In genomic region chrX:37608156-37608555, GRCh38 we compare ENCODE assay signal across 28 cellular contexts. TPM values are rescaled to one million over a fixed set of nuclear protein-coding genes. Genes with fewer than 3 reads are reported as not detected.
"Had no signal": no experiment of that assay in that cellular context is flagged by ENCODE, and none has a peak within 500 bp of the region (broad histone marks: within the 10 kb centered on the region; RNA-seq: fewer than 3 reads in every experiment).

No MANE protein-coding gene starts in this region.

- H3K4me3 Mint-ChIP-seq: effector memory CD8-positive, alpha-beta T cell; memory B cell; mesothelial cell of epicardium; naive thymus-derived CD4-positive, alpha-beta T cell; nephron; neural progenitor cell; stimulated activated naive CD8-positive, alpha-beta T cell treated with anti-CD3 and anti-CD28 coated beads, Interleukin-15, amount 100 ng/mL, for 72 hours had no signal

- H3K27me3 ChIP-seq: neural progenitor cell, right atrium auricular region, suprapubic skin, transverse colon, upper lobe of right lung, uterus had no signal

- H3K9me3 ChIP-seq: mucosa of descending colon, right atrium auricular region, suprapubic skin, transverse colon, upper lobe of right lung, uterus had no signal

- H3K4me1 ChIP-seq: neural progenitor cell, parathyroid adenoma, right atrium auricular region, suprapubic skin, transverse colon, upper lobe of right lung, uterus had no signal

- FAIRE-seq: frontal cortex, keratinocyte had no signal

- H3K36me3 ChIP-seq: neural progenitor cell, right atrium auricular region, suprapubic skin, transverse colon, upper lobe of right lung, uterus had no signal

- H3K27ac ChIP-seq: neural progenitor cell, parathyroid adenoma, right atrium auricular region, suprapubic skin, transverse colon, upper lobe of right lung, uterus had no signal

- DNase-seq: cortex of kidney; effector memory CD8-positive, alpha-beta T cell; hypothalamus; left ventricle myocardium superior; mucosa of descending colon; naive thymus-derived CD4-positive, alpha-beta T cell; stimulated activated CD4-positive, alpha-beta T cell treated with anti-CD3 and anti-CD28 coated beads, Interleukin-12 subunit alpha, Interleukin-12 subunit beta, amount 100 ng/mL, for 4 hours; stimulated activated CD4-positive, alpha-beta T cell treated with anti-CD3 and anti-CD28 coated beads, Interleukin-1b, Interleukin-23, amount 100 ng/mL, for 48 hours; stimulated activated CD4-positive, alpha-beta T cell treated with anti-CD3 and anti-CD28 coated beads, Interleukin-4, amount 100 ng/mL, for 1 hour; stimulated activated CD8-positive, alpha-beta memory T cell treated with anti-CD3 and anti-CD28 coated beads, Interleukin-4, amount 100 ng/mL, for 48 hours; stimulated activated naive CD4-positive, alpha-beta T cell; stimulated activated naive CD8-positive, alpha-beta T cell treated with anti-CD3 and anti-CD28 coated beads, Interleukin-15, amount 100 ng/mL, for 72 hours; transverse colon; upper lobe of right lung; uterus had no signal

- H3K79me2 ChIP-seq: parathyroid adenoma had no signal

- H3K9ac ChIP-seq: neural progenitor cell, parathyroid adenoma had no signal

- ATAC-seq: effector memory CD8-positive, alpha-beta T cell; left ventricle myocardium superior; mucosa of descending colon; naive thymus-derived CD4-positive, alpha-beta T cell; sciatic nerve; stimulated activated naive CD8-positive, alpha-beta T cell treated with anti-CD3 and anti-CD28 coated beads, Interleukin-15, amount 100 ng/mL, for 72 hours; upper lobe of right lung had no signal

- H3K36me3 Mint-ChIP-seq: memory B cell; mesothelial cell of epicardium; naive thymus-derived CD4-positive, alpha-beta T cell; neural progenitor cell had no signal

- H3K4me1 Mint-ChIP-seq: memory B cell; naive thymus-derived CD4-positive, alpha-beta T cell; nephron; neural progenitor cell; stimulated activated naive CD8-positive, alpha-beta T cell treated with anti-CD3 and anti-CD28 coated beads, Interleukin-15, amount 100 ng/mL, for 72 hours had no signal

- H3K9me3 Mint-ChIP-seq: effector memory CD8-positive, alpha-beta T cell; naive thymus-derived CD4-positive, alpha-beta T cell; neural progenitor cell; stimulated activated naive CD8-positive, alpha-beta T cell treated with anti-CD3 and anti-CD28 coated beads, Interleukin-15, amount 100 ng/mL, for 72 hours had no signal

- H3K4me2 ChIP-seq: neural progenitor cell, smooth muscle cell had no signal

- H3K27me3 Mint-ChIP-seq: effector memory CD8-positive, alpha-beta T cell; progenitor cell of endocrine pancreas; stimulated activated naive CD8-positive, alpha-beta T cell treated with anti-CD3 and anti-CD28 coated beads, Interleukin-15, amount 100 ng/mL, for 72 hours had no signal

- H2AFZ ChIP-seq: neural progenitor cell, parathyroid adenoma had no signal

- H3K4me3 ChIP-seq: lung, mucosa of descending colon, neural progenitor cell, right atrium auricular region, smooth muscle cell, suprapubic skin, transverse colon, upper lobe of right lung, uterus had no signal

- H3K27ac Mint-ChIP-seq: effector memory CD8-positive, alpha-beta T cell; memory B cell; mesothelial cell of epicardium; naive thymus-derived CD4-positive, alpha-beta T cell; nephron; neural progenitor cell; progenitor cell of endocrine pancreas; stimulated activated naive CD8-positive, alpha-beta T cell treated with anti-CD3 and anti-CD28 coated beads, Interleukin-15, amount 100 ng/mL, for 72 hours had no signal

RNA-seq across cellular contexts. Expression of gene LANCL3, which starts 36.7 kb away (rescaled TPM):
- polyA plus RNA-seq: naive thymus-derived CD4-positive, alpha-beta T cell had no signal
